Comparison of ENCODE assay signal across 8 cellular contexts in the genomic region with DNA sequence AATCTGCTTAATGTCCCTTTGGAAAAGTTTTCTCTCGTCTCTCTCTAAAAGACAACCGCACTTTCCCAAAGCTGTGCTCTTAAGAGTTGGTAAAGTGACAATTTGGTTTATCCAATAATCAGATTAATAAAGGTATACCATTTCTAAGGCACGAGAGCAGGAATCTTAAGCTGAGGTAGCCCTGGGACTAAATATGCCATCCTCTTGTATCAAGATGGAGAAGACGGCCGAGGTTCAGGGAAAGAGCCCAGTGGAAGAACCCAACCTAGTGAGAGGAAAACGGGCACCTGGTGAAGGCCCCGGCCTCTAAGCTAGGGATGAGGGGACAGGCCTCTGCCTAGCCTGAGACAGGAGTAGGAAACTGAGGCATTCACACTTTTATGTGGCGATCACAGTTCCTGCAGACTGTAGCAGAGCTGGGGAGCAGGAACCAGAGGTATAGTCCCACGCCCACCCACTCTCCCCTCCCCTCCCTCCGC. TPM values are rescaled to one million over a fixed set of nuclear protein-coding genes. Genes with fewer than 3 reads are reported as not detected.
DNase-seq lines count a peak whose midpoint lies in the region; ATAC-seq and TF ChIP-seq lines count a peak whose summit lies in the region.

No MANE protein-coding gene starts in this region.

- peaks cover 39% of the 10 kb centered on the region for H3K36me3 Mint-ChIP-seq in brain

- H3K9me3 Mint-ChIP-seq in brain = peaks cover 0 to 18% (median 2%) of the 10 kb centered on the region in 5 experiments

- H3K4me1 Mint-ChIP-seq in brain = peaks cover 38% of the 10 kb centered on the region

- peak overlapping the region; percentile 92 for H3K4me3 ChIP-seq in ACC112 (ENCODE audit: low read depth, low read length)
- peak overlapping the region; percentile 99 to 100 for H3K4me3 ChIP-seq in mucosa of rectum (ENCODE audit: low read length in 2 of 2)

- H3K4me1 ChIP-seq in ACC112 (ENCODE audit: control insufficient read depth, insufficient read depth, low read length, unreplicated experiment) (peaks cover 17% of the 10 kb centered on the region), mucosa of rectum (ENCODE audit: control insufficient read depth in 2 of 2, insufficient read depth in 2 of 2, low read length in 2 of 2) (peaks cover 19 to 33% of the 10 kb centered on the region in 2 donors)

- H3K9me3 ChIP-seq in mucosa of rectum (ENCODE audit: control insufficient read depth in 2 of 2, low read length in 2 of 2) = no peaks in the 10 kb centered on the region

- H3K79me2 ChIP-seq in ACC112 (ENCODE audit: control insufficient read depth, insufficient read depth, low read length, unreplicated experiment) = peaks cover 40% of the 10 kb centered on the region

- in situ Hi-C loops in ACHN (cut with HindIII; ENCODE audit: low pct_ligation_motif_present, low pct_unique_long_range_greater_than_20kb, low sequenced_read_pairs) = no loop called here

- ATAC-seq in HG02943 (IDR thresholded peaks at IDR 0.05; ENCODE audit: low read depth, unreplicated experiment) = peak; percentile 27
- ATAC-seq in GM19452 (IDR thresholded peaks at IDR 0.05; ENCODE audit: unreplicated experiment) = no peak
- no peak for ATAC-seq in HG02852 (IDR thresholded peaks at IDR 0.05; ENCODE audit: unreplicated experiment)

- H3K4me3 Mint-ChIP-seq in brain = peak overlapping the region; percentile 87 to 95 (median 92)

- DNase-seq in ACHN = no peak
- no peak for DNase-seq in DMS153 treated with DMSO at 0.1 percent for 48 hours (lab: John Stamatoyannopoulos, UW; ENCODE audit: unreplicated experiment)

- no peaks in the 10 kb centered on the region for H3K27me3 ChIP-seq in ACC112 (ENCODE audit: insufficient read depth, low read length)
- no peaks in the 10 kb centered on the region for H3K27me3 ChIP-seq in mucosa of rectum (ENCODE audit: control insufficient read depth in 2 of 2, insufficient read depth in 2 of 2, low read length in 2 of 2)

- peak overlapping the region; percentile 63 to 93 for H3K9ac ChIP-seq in mucosa of rectum (ENCODE audit: low read depth in 1 of 2, low read length in 2 of 2)

- H3K27me3 Mint-ChIP-seq in brain = peaks cover 7% of the 10 kb centered on the region

- H3K27ac Mint-ChIP-seq in brain = peak overlapping the region; percentile 45 to 99 (median 98)

- peak overlapping the region; percentile 68 for H2AFZ ChIP-seq in ACC112 (ENCODE audit: low read length, unreplicated experiment)

- peaks cover 5% of the 10 kb centered on the region for H3K36me3 ChIP-seq in ACC112 (ENCODE audit: insufficient read depth, low read length)
- no peaks in the 10 kb centered on the region for H3K36me3 ChIP-seq in mucosa of rectum (ENCODE audit: control insufficient read depth in 2 of 2, insufficient read depth in 2 of 2, low read length in 2 of 2)

- no peak for TF ChIP-seq CTCF in brain (conservative IDR thresholded peaks at IDR 0.05)

- H3K27ac ChIP-seq in ACC112 (ENCODE audit: low read depth, low read length) = no peak overlapping the region
- H3K27ac ChIP-seq in mucosa of rectum (ENCODE audit: low read depth in 2 of 2, low read length in 2 of 2) = peak overlapping the region; percentile 89 to 95

RNA-seq across cellular contexts. Expression of a gene that starts 0.3 kb away (rescaled TPM):
- polyA plus RNA-seq in brain (ENCODE audit: insufficient read depth, low read depth, low replicate concordance) = 402 TPM

RNA-seq across cellular contexts. Expression of a gene that starts 36.0 kb away (rescaled TPM):
- polyA plus RNA-seq in brain (ENCODE audit: insufficient read depth, low read depth, low replicate concordance) = 109 TPM
